ENCODE assay signal across 13 cellular contexts in genomic region chr5:14810941-14811573, GRCh38.
DNase-seq lines count a peak whose midpoint lies in the region; FAIRE-seq and TF ChIP-seq lines count a peak whose summit lies in the region.
"Had no signal": no experiment of that assay in that cellular context is flagged by ENCODE, and none has a peak within 500 bp of the region (broad histone marks: within the 10 kb centered on the region; RNA-seq: fewer than 3 reads in every experiment).

No MANE protein-coding gene starts in this region.

- no peak for DNase-seq in activated T-cell treated with anti-CD3 and anti-CD28 coated beads, Interleukin-2, amount 50 U/mL, for 24 hours
- no peak for DNase-seq in activated T-cell treated with anti-CD3 and anti-CD28 coated beads, Interleukin-2, amount 50 U/mL, for 48 hours
- peak; percentile 62 for DNase-seq in RPMI7951 (ENCODE audit: low read depth)
- DNase-seq in kidney, result no peak
- DNase-seq in lower leg skin (ENCODE audit: low spot score in 2 of 2), result no peak
- DNase-seq in foreskin melanocyte, result no peak
- DNase-seq: activated T-cell treated with anti-CD3 and anti-CD28 coated beads, Interleukin-2, amount 50 U/mL, for 4 hours; H7; left lung; NCI-H526 treated with DMSO at 0.1 percent for 48 hours; retina had no signal

- no peaks in the 10 kb centered on the region for H3K36me3 ChIP-seq in endocrine pancreas (ENCODE audit: control insufficient read depth, insufficient read depth, low read length)
- H3K36me3 ChIP-seq in kidney (ENCODE audit: control insufficient read depth in 1 of 2, insufficient read depth in 2 of 2, low read length in 2 of 2), result no peaks in the 10 kb centered on the region
- H3K36me3 ChIP-seq: left lung had no signal

- no peak overlapping the region for H3K9ac ChIP-seq in endocrine pancreas (ENCODE audit: control insufficient read depth, insufficient read depth, low read length)
- H3K9ac ChIP-seq in kidney (ENCODE audit: low read length in 2 of 2), result no peak overlapping the region

- H3K27me3 ChIP-seq in endocrine pancreas (ENCODE audit: control insufficient read depth, insufficient read depth, low read length), result no peaks in the 10 kb centered on the region
- H3K27me3 ChIP-seq: left lung had no signal

- H3K9me3 Mint-ChIP-seq in activated T-cell treated with anti-CD3 and anti-CD28 coated beads, Interleukin-2, amount 50 U/mL, for 24 hours, result no peaks in the 10 kb centered on the region
- H3K9me3 Mint-ChIP-seq: activated T-cell treated with anti-CD3 and anti-CD28 coated beads, Interleukin-2, amount 50 U/mL, for 4 hours had no signal

- TF ChIP-seq POLR2A in lower leg skin (IDR thresholded peaks at IDR 0.05), result no peak

- FAIRE-seq in kidney (lab: Jason Lieb, UNC), result no peak

- peaks cover 74% of the 10 kb centered on the region for H3K4me1 Mint-ChIP-seq in activated T-cell treated with anti-CD3 and anti-CD28 coated beads, Interleukin-2, amount 50 U/mL, for 24 hours (ENCODE audit: low read depth)

- intact Hi-C loops in kidney (cut with DNase I), result no loop called here
- intact Hi-C loops in lower leg skin (cut with DNase I; ENCODE audit: low total_unique reads), result no loop called here

- H3K9me3 ChIP-seq in endocrine pancreas (ENCODE audit: control insufficient read depth, low read length), result no peaks in the 10 kb centered on the region
- H3K9me3 ChIP-seq in kidney (ENCODE audit: control insufficient read depth in 1 of 2, low read length in 2 of 2), result no peaks in the 10 kb centered on the region
- H3K9me3 ChIP-seq: left lung had no signal

- H3K27ac Mint-ChIP-seq in activated T-cell treated with anti-CD3 and anti-CD28 coated beads, Interleukin-2, amount 50 U/mL, for 24 hours, result peak overlapping the region; percentile 89

- no peaks in the 10 kb centered on the region for H3K27me3 Mint-ChIP-seq in activated T-cell treated with anti-CD3 and anti-CD28 coated beads, Interleukin-2, amount 50 U/mL, for 24 hours

- H3K4me3 ChIP-seq in endocrine pancreas (ENCODE audit: control insufficient read depth, insufficient read depth, low read length) (peak overlapping the region; percentile 31), skin epidermis (no peak overlapping the region), kidney (ENCODE audit: low read length in 2 of 2) (no peak overlapping the region), lower leg skin (ENCODE audit: low read depth, poor library complexity, severe bottlenecking) (no peak overlapping the region)
- H3K4me3 ChIP-seq: left lung had no signal

- H3K27ac ChIP-seq in skin epidermis, result peak overlapping the region in 11 of 21 experiments; percentile 19 to 92 (median 75)
- H3K27ac ChIP-seq in kidney (ENCODE audit: low read depth in 2 of 2, low read length in 2 of 2), result no peak overlapping the region

- H3K36me3 Mint-ChIP-seq in activated T-cell treated with anti-CD3 and anti-CD28 coated beads, Interleukin-2, amount 50 U/mL, for 24 hours (ENCODE audit: low read depth), result peaks cover 31% of the 10 kb centered on the region

- H3K4me3 Mint-ChIP-seq in activated T-cell treated with anti-CD3 and anti-CD28 coated beads, Interleukin-2, amount 50 U/mL, for 24 hours, result peak overlapping the region; percentile 68

- TF ChIP-seq CTCF in kidney (IDR thresholded peaks at IDR 0.05; ENCODE audit: borderline replicate concordance, extremely low read depth, insufficient read depth), result no peak
- no peak for TF ChIP-seq CTCF in lower leg skin (IDR thresholded peaks at IDR 0.05)

- H3K4me1 ChIP-seq in endocrine pancreas (ENCODE audit: control insufficient read depth, insufficient read depth, low read length), result peaks cover 14% of the 10 kb centered on the region
- no peaks in the 10 kb centered on the region for H3K4me1 ChIP-seq in kidney (ENCODE audit: control insufficient read depth in 1 of 2, insufficient read depth in 1 of 2, low read depth in 1 of 2, low read length in 2 of 2)

- WGBS in lower leg skin, 2 donors, result 83 to 88% methylated on average over 11 of the region's 11 CpGs

Comparison
In these comparisons a context has a peak if more than half of its experiments do, and no peak if none do; other contexts are left out.
1. H3K27ac ChIP-seq: peak in skin epidermis (11 of 21); none in kidney (0 of 2).